Comparison of ENCODE assay signal across 23 cellular contexts in genomic region chr3:66655119-66655518, GRCh38.
A peak's percentile ranks its signal among the peaks of the same experiment; 100 is the strongest.
DNase-seq lines count a peak whose midpoint lies in the region; ATAC-seq and TF ChIP-seq lines count a peak whose summit lies in the region.
"Had no signal": no experiment of that assay in that cellular context is flagged by ENCODE, and none has a peak within 500 bp of the region (broad histone marks: within the 10 kb centered on the region; RNA-seq: fewer than 3 reads in every experiment).

No MANE protein-coding gene starts in this region.

- no peak for TF ChIP-seq EP300 in gastroesophageal sphincter (IDR thresholded peaks at IDR 0.05)

- H3K36me3 ChIP-seq in Karpas-422 (ENCODE audit: insufficient read depth, low read length), result no peaks in the 10 kb centered on the region
- no peaks in the 10 kb centered on the region for H3K36me3 ChIP-seq in gastroesophageal sphincter

- H3K9me2 ChIP-seq in Karpas-422 (replicated peaks; ENCODE audit: insufficient read depth, low read length), result no peaks in the 10 kb centered on the region

- TF ChIP-seq POLR2A in gastroesophageal sphincter (IDR thresholded peaks at IDR 0.05), result no peak

- no peak overlapping the region for H3K27ac ChIP-seq in Karpas-422 (ENCODE audit: low read length)
- no peak overlapping the region for H3K27ac ChIP-seq in gastroesophageal sphincter
- H3K27ac ChIP-seq: PC-9 had no signal

- no peaks in the 10 kb centered on the region for H3K79me2 ChIP-seq in Karpas-422 (ENCODE audit: low read length)

- H3K9me3 ChIP-seq in Karpas-422 (ENCODE audit: low read length) (no peaks in the 10 kb centered on the region), gastroesophageal sphincter (no peaks in the 10 kb centered on the region)

- peaks cover 22% of the 10 kb centered on the region for H3K4me1 ChIP-seq in Karpas-422 (ENCODE audit: low read length)
- H3K4me1 ChIP-seq in gastroesophageal sphincter, result peaks cover 0 to 12% (median 0%) of the 10 kb centered on the region in 3 donors

- no peak for DNase-seq in Karpas-422
- DNase-seq in left lobe of liver (ENCODE audit: low spot score), result no peak
- DNase-seq in neural crest cell (ENCODE audit: low read depth, low spot score), result peak; percentile 18
- DNase-seq in NCI-H2171 (lab: John Stamatoyannopoulos, UW), result no peak
- DNase-seq in C1 segment of cervical spinal cord (lab: John Stamatoyannopoulos, UW), result no peak
- DNase-seq: DMS53, GDM1, H9, HFFc6, KG1, NCI-H1105, NCI-H146, NCI-H2029, NCI-H226, NCI-H510A treated with DMSO at 0.1 percent for 48 hours, NCI-H748 treated with DMSO at 0.1 percent for 48 hours, PC-9, RPMI8226, SHP77 had no signal

- H3K36me3 Mint-ChIP-seq in neural crest cell (ENCODE audit: low read depth), result no peaks in the 10 kb centered on the region
- H3K36me3 Mint-ChIP-seq in stimulated activated memory B cell treated with anti-CD40 and anti-IgM and Interleukin-4, amounts not matched to agents 10 μg/mL and 1 μg/mL and 100 μg/mL, for 72 hours, result no peaks in the 10 kb centered on the region
- H3K36me3 Mint-ChIP-seq: CD14-positive monocyte had no signal

- H3K4me3 ChIP-seq in Karpas-422 (ENCODE audit: low read length), result no peak overlapping the region
- no peak overlapping the region for H3K4me3 ChIP-seq in gastroesophageal sphincter
- H3K4me3 ChIP-seq: PC-9 had no signal

- 80 to 100% methylated on average over 1 of the region's 2 CpGs for WGBS in gastroesophageal sphincter (ENCODE audit: low coverage in 1 of 2), 2 donors

- H4K20me1 ChIP-seq in Karpas-422 (ENCODE audit: insufficient read depth, low read depth, low read length), result no peaks in the 10 kb centered on the region

- H3K27ac Mint-ChIP-seq in neural crest cell (ENCODE audit: unreplicated experiment), result peak overlapping the region; percentile 98
- no peak overlapping the region for H3K27ac Mint-ChIP-seq in stimulated activated memory B cell treated with anti-CD40 and anti-IgM and Interleukin-4, amounts not matched to agents 10 μg/mL and 1 μg/mL and 100 μg/mL, for 72 hours
- H3K27ac Mint-ChIP-seq: H9, HFFc6 had no signal

- peak overlapping the region; percentile 62 for H3K4me3 Mint-ChIP-seq in neural crest cell
- no peak overlapping the region for H3K4me3 Mint-ChIP-seq in stimulated activated memory B cell treated with anti-CD40 and anti-IgM and Interleukin-4, amounts not matched to agents 10 μg/mL and 1 μg/mL and 100 μg/mL, for 72 hours
- H3K4me3 Mint-ChIP-seq: CD14-positive monocyte, H9, HFFc6 had no signal

- H3K27me3 Mint-ChIP-seq in neural crest cell (ENCODE audit: low read depth), result no peaks in the 10 kb centered on the region
- peaks cover 30% of the 10 kb centered on the region for H3K27me3 Mint-ChIP-seq in stimulated activated memory B cell treated with anti-CD40 and anti-IgM and Interleukin-4, amounts not matched to agents 10 μg/mL and 1 μg/mL and 100 μg/mL, for 72 hours

- no peak overlapping the region for H2AFZ ChIP-seq in Karpas-422 (ENCODE audit: low read length)
- H2AFZ ChIP-seq: PC-9 had no signal

- peaks cover 76% of the 10 kb centered on the region for H3K4me1 Mint-ChIP-seq in neural crest cell
- H3K4me1 Mint-ChIP-seq in stimulated activated memory B cell treated with anti-CD40 and anti-IgM and Interleukin-4, amounts not matched to agents 10 μg/mL and 1 μg/mL and 100 μg/mL, for 72 hours, result no peaks in the 10 kb centered on the region
- H3K4me1 Mint-ChIP-seq: CD14-positive monocyte had no signal

- no peaks in the 10 kb centered on the region for H3K9me3 Mint-ChIP-seq in neural crest cell
- H3K9me3 Mint-ChIP-seq in stimulated activated memory B cell treated with anti-CD40 and anti-IgM and Interleukin-4, amounts not matched to agents 10 μg/mL and 1 μg/mL and 100 μg/mL, for 72 hours, result no peaks in the 10 kb centered on the region
- H3K9me3 Mint-ChIP-seq: HFFc6 had no signal

- ATAC-seq in left lobe of liver, result peak; percentile 27
- peak; percentile 31 for ATAC-seq in stimulated activated memory B cell treated with anti-CD40 and anti-IgM and Interleukin-4, amounts not matched to agents 10 μg/mL and 1 μg/mL and 100 μg/mL, for 72 hours
- no peak for ATAC-seq in gastroesophageal sphincter
- no peak for ATAC-seq in GM19023 (IDR thresholded peaks at IDR 0.05; ENCODE audit: unreplicated experiment)

- H3K27me3 ChIP-seq in Karpas-422 (ENCODE audit: low read length) (no peaks in the 10 kb centered on the region), gastroesophageal sphincter (no peaks in the 10 kb centered on the region)

- H3K4me2 ChIP-seq in Karpas-422 (ENCODE audit: low read depth, low read length, poor library complexity, severe bottlenecking), result peak overlapping the region; percentile 10
- H3K4me2 ChIP-seq: PC-9 had no signal

- H3K9ac ChIP-seq in Karpas-422 (ENCODE audit: low read length), result no peak overlapping the region

- TF ChIP-seq CTCF in neural crest cell (conservative IDR thresholded peaks at IDR 0.05), result no peak
- no peak for TF ChIP-seq CTCF in gastroesophageal sphincter (IDR thresholded peaks at IDR 0.05)

Comparison
In these comparisons a context has a peak if more than half of its experiments do, and no peak if none do; other contexts are left out.
1. ATAC-seq: peak in left lobe of liver (single experiment) and stimulated activated memory B cell treated with anti-CD40 and anti-IgM and Interleukin-4, amounts not matched to agents 10 μg/mL and 1 μg/mL and 100 μg/mL, for 72 hours (single experiment); none in gastroesophageal sphincter (single experiment) and GM19023 (single experiment).